In genomic region chr18:77068321-77068841, GRCh38 we compare ENCODE assay signal across 8 cellular contexts.
A peak's percentile ranks its signal among the peaks of the same experiment; 100 is the strongest.
DNase-seq lines count a peak whose midpoint lies in the region; ATAC-seq and TF ChIP-seq lines count a peak whose summit lies in the region.

No MANE protein-coding gene starts in this region.

- TF ChIP-seq CTCF in DND-41 (IDR thresholded peaks at IDR 0.05; ENCODE audit: borderline replicate concordance, extremely low read depth, low read length, poor library complexity, severe bottlenecking) (no peak), Peyer's patch (IDR thresholded peaks at IDR 0.05) (no peak), choroid plexus epithelial cell (conservative IDR thresholded peaks at IDR 0.05; ENCODE audit: low read depth, low read length) (no peak)

- H3K9me3 ChIP-seq in DND-41 (ENCODE audit: insufficient read depth, low read length, severe bottlenecking) (no peaks in the 10 kb centered on the region), Peyer's patch (no peaks in the 10 kb centered on the region)

- H3K4me3 ChIP-seq in DND-41 (ENCODE audit: low read depth in 1 of 2, low read length in 2 of 2) (no peak overlapping the region), Peyer's patch (no peak overlapping the region), choroid plexus epithelial cell (ENCODE audit: low read depth, low read length) (no peak overlapping the region)

- peaks cover 66% of the 10 kb centered on the region for H3K79me2 ChIP-seq in DND-41 (ENCODE audit: insufficient read depth, low read length)

- H3K36me3 ChIP-seq in DND-41 (ENCODE audit: insufficient read depth, low read length) (peaks cover 12% of the 10 kb centered on the region; the same call in 1 of the 2 replicates), Peyer's patch (peaks cover 0 to 7% (median 0%) of the 10 kb centered on the region in 3 donors)

- no peaks in the 10 kb centered on the region for H3K27me3 Mint-ChIP-seq in natural killer cell treated with Interleukin-12 subunit alpha and Interleukin-12 subunit beta and Interleukin-15 and Interleukin-18, amount 100 ng/mL, for 72 hours

- H3K4me1 Mint-ChIP-seq in natural killer cell treated with Interleukin-12 subunit alpha and Interleukin-12 subunit beta and Interleukin-15 and Interleukin-18, amount 100 ng/mL, for 72 hours (ENCODE audit: low read depth in 2 of 2): peaks cover 90 to 94% of the 10 kb centered on the region in 2 donors

- H3K9ac ChIP-seq in DND-41 (ENCODE audit: low read depth, low read length): peak overlapping the region; percentile 48

- DNase-seq in DND-41 (no peak), Peyer's patch (peak in 2 of 3 donors; percentile 85 to 89), choroid plexus epithelial cell (ENCODE audit: low read depth) (peak; percentile 83), SHP77 (lab: John Stamatoyannopoulos, UW) (no peak), DMS 273 (lab: John Stamatoyannopoulos, UW; ENCODE audit: unreplicated experiment) (no peak), NCI-H510A treated with DMSO at 0.1 percent for 48 hours (lab: John Stamatoyannopoulos, UW) (no peak)
- DNase-seq in natural killer cell treated with Interleukin-12 subunit alpha and Interleukin-12 subunit beta and Interleukin-15 and Interleukin-18, amount 100 ng/mL, for 72 hours (ENCODE audit: low spot score): no peak

- H4K20me1 ChIP-seq in DND-41 (ENCODE audit: insufficient read depth, low read length): no peaks in the 10 kb centered on the region

- H3K27ac Mint-ChIP-seq in natural killer cell treated with Interleukin-12 subunit alpha and Interleukin-12 subunit beta and Interleukin-15 and Interleukin-18, amount 100 ng/mL, for 72 hours: peak overlapping the region; percentile 95 to 97

- no peaks in the 10 kb centered on the region for H3K27me3 ChIP-seq in DND-41 (ENCODE audit: insufficient read depth, low read length, poor library complexity)
- no peaks in the 10 kb centered on the region for H3K27me3 ChIP-seq in Peyer's patch

- H3K4me1 ChIP-seq in DND-41 (ENCODE audit: insufficient read depth, low read length) (peaks cover 97% of the 10 kb centered on the region), Peyer's patch (peaks cover 0 to 44% (median 36%) of the 10 kb centered on the region in 4 donors)

- no peak for ATAC-seq in DND-41 (ENCODE audit: insufficient read depth, low read depth)
- ATAC-seq in GM21786 (IDR thresholded peaks at IDR 0.05; ENCODE audit: unreplicated experiment): peak; percentile 21
- no peak for ATAC-seq in natural killer cell treated with Interleukin-12 subunit alpha and Interleukin-12 subunit beta and Interleukin-15 and Interleukin-18, amount 100 ng/mL, for 72 hours

- H3K9me3 Mint-ChIP-seq in natural killer cell treated with Interleukin-12 subunit alpha and Interleukin-12 subunit beta and Interleukin-15 and Interleukin-18, amount 100 ng/mL, for 72 hours: no peaks in the 10 kb centered on the region

- peak overlapping the region; percentile 79 for H3K4me3 Mint-ChIP-seq in natural killer cell treated with Interleukin-12 subunit alpha and Interleukin-12 subunit beta and Interleukin-15 and Interleukin-18, amount 100 ng/mL, for 72 hours

- H3K4me2 ChIP-seq in DND-41 (ENCODE audit: insufficient read depth, low read length): peak overlapping the region; percentile 32; the same call in 1 of the 2 replicates

- H3K36me3 Mint-ChIP-seq in natural killer cell treated with Interleukin-12 subunit alpha and Interleukin-12 subunit beta and Interleukin-15 and Interleukin-18, amount 100 ng/mL, for 72 hours: peaks cover 7% of the 10 kb centered on the region

- TF ChIP-seq POLR2A in Peyer's patch (IDR thresholded peaks at IDR 0.05): no peak

- H3K27ac ChIP-seq in DND-41 (ENCODE audit: low read length) (peak overlapping the region; percentile 92), Peyer's patch (peak overlapping the region; percentile 68 to 86 (median 71))

- H2AFZ ChIP-seq in DND-41 (ENCODE audit: low read depth, low read length): no peak overlapping the region

Comparison
In these comparisons a context has a peak if more than half of its experiments do, and no peak if none do; other contexts are left out.
1. DNase-seq: peak in Peyer's patch (2 of 3) and choroid plexus epithelial cell (single experiment); none in DND-41 (single experiment), natural killer cell treated with Interleukin-12 subunit alpha and Interleukin-12 subunit beta and Interleukin-15 and Interleukin-18, amount 100 ng/mL, for 72 hours (single experiment), SHP77 (0 of 2), DMS 273 (single experiment) and NCI-H510A treated with DMSO at 0.1 percent for 48 hours (single experiment).